ENCODE assay signal across 21 cellular contexts in genomic region chr2:241030333-241030680, GRCh38.
"Had no signal": no experiment of that assay in that cellular context is flagged by ENCODE, and none has a peak within 500 bp of the region (broad histone marks: within the 10 kb centered on the region; RNA-seq: fewer than 3 reads in every experiment).

No MANE protein-coding gene starts in this region.

- H3K4me3 Mint-ChIP-seq: activated naive CD4-positive, alpha-beta T cell treated with anti-CD3 and anti-CD28 coated beads for 36 hours; activated naive CD8-positive, alpha-beta T cell; activated T-helper 17 cell treated with anti-CD3 and anti-CD28 coated beads, Interleukin-2, amount 50 U/mL, for 72 hours; brain; T-helper 1 cell treated with Interleukin-12 subunit alpha and Interleukin-12 subunit beta and Interleukin-4 antibody, amounts not matched to agents 30 μg/mL and 1 μg/mL, for 36 hours had no signal

- H3K27ac Mint-ChIP-seq: activated naive CD4-positive, alpha-beta T cell treated with anti-CD3 and anti-CD28 coated beads for 36 hours; activated naive CD8-positive, alpha-beta T cell; activated T-helper 17 cell treated with anti-CD3 and anti-CD28 coated beads, Interleukin-2, amount 50 U/mL, for 72 hours; brain; T-helper 1 cell treated with Interleukin-12 subunit alpha and Interleukin-12 subunit beta and Interleukin-4 antibody, amounts not matched to agents 30 μg/mL and 1 μg/mL, for 36 hours had no signal

- H3K27me3 ChIP-seq: Peyer's patch had no signal

- H3K4me1 Mint-ChIP-seq: activated T-helper 17 cell treated with anti-CD3 and anti-CD28 coated beads, Interleukin-2, amount 50 U/mL, for 72 hours; brain had no signal

- DNase-seq: activated CD4-positive, alpha-beta T cell treated with anti-CD3 and anti-CD28 coated beads for 4 hours; activated gamma-delta T cell; activated naive CD4-positive, alpha-beta T cell treated with anti-CD3 and anti-CD28 coated beads for 36 hours; activated T-cell treated with anti-CD3 and anti-CD28 coated beads for 4 hours; activated T-cell treated with anti-CD3 and anti-CD28 coated beads, Interleukin-2, amount 50 U/mL, for 48 hours; amygdala; Karpas-422; MM.1S; NCI-H1105; NCI-H1436; NCI-H1694 treated with DMSO at 0.1 percent for 48 hours; NCI-H2029 treated with DMSO at 0.1 percent for 48 hours; NCI-H510A treated with DMSO at 0.1 percent for 48 hours; NK-92 treated with Interleukin-12 subunit alpha and Interleukin-12 subunit beta, amount 100 ng/mL, for 24 hours; Peyer's patch had no signal

- H3K4me3 ChIP-seq: K562, Peyer's patch had no signal

- H3K27me3 Mint-ChIP-seq: activated naive CD8-positive, alpha-beta T cell; activated T-helper 17 cell treated with anti-CD3 and anti-CD28 coated beads, Interleukin-2, amount 50 U/mL, for 72 hours had no signal

- ATAC-seq: activated CD4-positive, CD25-positive, alpha-beta regulatory T cell treated with anti-CD3 and anti-CD28 coated beads, Interleukin-2, amount 50 U/mL, for 24 hours; activated T-helper 17 cell treated with anti-CD3 and anti-CD28 coated beads, Interleukin-2, amount 50 U/mL, for 72 hours; K562 had no signal
